13 cellular contexts compared by ENCODE assay signal in genomic region chr10:6212266-6212640, GRCh38. TPM values are rescaled to one million over a fixed set of nuclear protein-coding genes. Genes with fewer than 3 reads are reported as not detected.
DNase-seq lines count a peak whose midpoint lies in the region; ATAC-seq and TF ChIP-seq lines count a peak whose summit lies in the region.
"Had no signal": no experiment of that assay in that cellular context is flagged by ENCODE, and none has a peak within 500 bp of the region (broad histone marks: within the 10 kb centered on the region; RNA-seq: fewer than 3 reads in every experiment).

No MANE protein-coding gene starts in this region.

- H3K27ac ChIP-seq in BLaER1 (peak overlapping the region; percentile 61), coronary artery (peak overlapping the region; percentile 19 to 56), layer of hippocampus (ENCODE audit: low read depth, low read length) (peak overlapping the region; percentile 57)
- H3K27ac ChIP-seq: suprapubic skin had no signal

- DNase-seq in coronary artery (ENCODE audit: low spot score) (no peak), NCI-H146 (lab: John Stamatoyannopoulos, UW) (no peak)
- no peak for DNase-seq in activated CD4-positive, alpha-beta T cell treated with anti-CD3 and anti-CD28 coated beads for 1 hour
- DNase-seq: activated CD8-positive, alpha-beta memory T cell treated with anti-CD3 and anti-CD28 coated beads for 24 hours; activated effector memory CD4-positive, alpha-beta T cell treated with Interleukin-2 at 50 U/mL for 16 hours; NCI-H187 treated with DMSO at 0.1 percent for 48 hours; NCI-H526 had no signal

- peaks cover 93% of the 10 kb centered on the region for H4K20me1 ChIP-seq in BLaER1

- no peak overlapping the region for H3K4me3 ChIP-seq in BLaER1
- H3K4me3 ChIP-seq in coronary artery = peak overlapping the region; percentile 38
- no peak overlapping the region for H3K4me3 ChIP-seq in skeletal muscle satellite cell (ENCODE audit: low read length)
- H3K4me3 ChIP-seq: suprapubic skin had no signal

- H3K4me2 ChIP-seq in BLaER1 = peak overlapping the region; percentile 83
- H3K4me2 ChIP-seq in skeletal muscle satellite cell (ENCODE audit: low read length) = peak overlapping the region; percentile 53

- no peaks in the 10 kb centered on the region for H3K27me3 ChIP-seq in BLaER1
- H3K27me3 ChIP-seq in layer of hippocampus (ENCODE audit: control insufficient read depth, insufficient read depth, low read length) = no peaks in the 10 kb centered on the region
- no peaks in the 10 kb centered on the region for H3K27me3 ChIP-seq in skeletal muscle satellite cell (ENCODE audit: control insufficient read depth, insufficient read depth, low read length)
- H3K27me3 ChIP-seq: suprapubic skin had no signal

- no peaks in the 10 kb centered on the region for H3K9me3 ChIP-seq in BLaER1
- no peaks in the 10 kb centered on the region for H3K9me3 ChIP-seq in skeletal muscle satellite cell (replicated peaks; ENCODE audit: low read length)
- H3K9me3 ChIP-seq: suprapubic skin had no signal

- H3K36me3 ChIP-seq in BLaER1 = peaks cover 61% of the 10 kb centered on the region
- H3K36me3 ChIP-seq in skeletal muscle satellite cell (ENCODE audit: insufficient read depth, low read length) = peaks cover 40% of the 10 kb centered on the region

- no peak for ATAC-seq in GM19395 (IDR thresholded peaks at IDR 0.05; ENCODE audit: unreplicated experiment)
- ATAC-seq in GM19467 (IDR thresholded peaks at IDR 0.05; ENCODE audit: unreplicated experiment) = no peak

- peaks cover 86% of the 10 kb centered on the region for H3K4me1 ChIP-seq in BLaER1
- peaks cover 29% of the 10 kb centered on the region for H3K4me1 ChIP-seq in skeletal muscle satellite cell (ENCODE audit: control insufficient read depth, insufficient read depth, low read length)

- H3K9ac ChIP-seq in BLaER1 (peak overlapping the region; percentile 48; the same call in 1 of the 2 replicates), skeletal muscle satellite cell (ENCODE audit: low read depth, low read length) (peak overlapping the region; percentile 63)

- no peak for TF ChIP-seq CTCF in coronary artery (IDR thresholded peaks at IDR 0.05)

RNA-seq across cellular contexts. Expression of gene PFKFB3, which starts 9.5 kb away (rescaled TPM):
- total RNA-seq in skeletal muscle satellite cell (2012; rRNA removed) = 11.4 and 21.8 TPM in 2 replicates
